ENCODE assay signal across 23 cellular contexts in the genomic region with DNA sequence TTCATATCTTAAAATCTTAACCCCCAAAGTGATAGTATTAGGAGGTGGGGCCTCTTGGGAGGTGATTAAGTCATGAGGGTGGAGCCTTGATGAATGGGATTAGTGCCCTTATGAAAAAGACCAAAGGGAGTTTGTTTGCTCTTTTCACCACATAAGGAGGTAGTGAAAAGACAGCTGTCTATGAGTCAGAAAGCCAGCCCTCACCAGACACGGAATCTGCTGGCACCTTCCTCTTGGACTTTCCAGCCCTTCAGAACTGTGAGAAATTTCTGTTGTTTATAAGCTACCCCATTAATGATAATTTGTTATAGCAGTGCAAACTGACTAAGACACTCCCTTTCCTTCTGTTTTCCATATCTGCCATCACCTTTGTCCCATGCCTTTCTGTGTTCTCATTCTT. TPM values are rescaled to one million over a fixed set of nuclear protein-coding genes. Genes with fewer than 3 reads are reported as not detected.
DNase-seq lines count a peak whose midpoint lies in the region; ATAC-seq, FAIRE-seq and TF ChIP-seq lines count a peak whose summit lies in the region.
"Had no signal": no experiment of that assay in that cellular context is flagged by ENCODE, and none has a peak within 500 bp of the region (broad histone marks: within the 10 kb centered on the region; RNA-seq: fewer than 3 reads in every experiment).

No MANE protein-coding gene starts in this region.

- no peak for ATAC-seq in HG03457 (IDR thresholded peaks at IDR 0.05; ENCODE audit: unreplicated experiment)
- no peak for ATAC-seq in stimulated activated memory B cell treated with anti-CD40 and anti-IgM and Interleukin-4, amounts not matched to agents 10 μg/mL and 1 μg/mL and 100 μg/mL, for 72 hours
- ATAC-seq: K562; stimulated activated naive CD8-positive, alpha-beta T cell treated with anti-CD3 and anti-CD28 coated beads, Interleukin-15, amount 100 ng/mL, for 72 hours had no signal

- intact Hi-C loops in spleen (cut with DNase I; ENCODE audit: low total_unique reads): no loop called here

- H3K4me1 Mint-ChIP-seq in stimulated activated memory B cell treated with anti-CD40 and anti-IgM and Interleukin-4, amounts not matched to agents 10 μg/mL and 1 μg/mL and 100 μg/mL, for 72 hours: no peaks in the 10 kb centered on the region

- H3K27ac ChIP-seq in spleen: no peak overlapping the region
- H3K27ac ChIP-seq: neutrophil had no signal

- H3K9me3 ChIP-seq in spleen: no peaks in the 10 kb centered on the region
- H3K9me3 ChIP-seq: BE2C, neutrophil had no signal

- peaks cover 3% of the 10 kb centered on the region for H3K9me3 Mint-ChIP-seq in stimulated activated memory B cell treated with anti-CD40 and anti-IgM and Interleukin-4, amounts not matched to agents 10 μg/mL and 1 μg/mL and 100 μg/mL, for 72 hours
- H3K9me3 Mint-ChIP-seq: activated naive CD4-positive, alpha-beta T cell treated with anti-CD3 and anti-CD28 coated beads for 36 hours; T-helper 1 cell treated with Interleukin-12 subunit alpha and Interleukin-12 subunit beta and Interleukin-4 antibody, amounts not matched to agents 30 μg/mL and 1 μg/mL, for 36 hours had no signal

- H3K4me3 Mint-ChIP-seq in stimulated activated memory B cell treated with anti-CD40 and anti-IgM and Interleukin-4, amounts not matched to agents 10 μg/mL and 1 μg/mL and 100 μg/mL, for 72 hours: no peak overlapping the region
- H3K4me3 Mint-ChIP-seq: activated naive CD4-positive, alpha-beta T cell treated with anti-CD3 and anti-CD28 coated beads for 36 hours; stimulated activated naive CD8-positive, alpha-beta T cell treated with anti-CD3 and anti-CD28 coated beads, Interleukin-15, amount 100 ng/mL, for 72 hours; T-helper 1 cell treated with Interleukin-12 subunit alpha and Interleukin-12 subunit beta and Interleukin-4 antibody, amounts not matched to agents 30 μg/mL and 1 μg/mL, for 36 hours had no signal

- no peaks in the 10 kb centered on the region for H3K36me3 Mint-ChIP-seq in stimulated activated memory B cell treated with anti-CD40 and anti-IgM and Interleukin-4, amounts not matched to agents 10 μg/mL and 1 μg/mL and 100 μg/mL, for 72 hours

- no peaks in the 10 kb centered on the region for H3K36me3 ChIP-seq in spleen
- H3K36me3 ChIP-seq: BE2C, neutrophil had no signal

- no peak for TF ChIP-seq CTCF in spleen (IDR thresholded peaks at IDR 0.05 in 8 of 11, conservative IDR thresholded peaks at IDR 0.05 in 3 of 11)

- H3K27me3 Mint-ChIP-seq in stimulated activated memory B cell treated with anti-CD40 and anti-IgM and Interleukin-4, amounts not matched to agents 10 μg/mL and 1 μg/mL and 100 μg/mL, for 72 hours: no peaks in the 10 kb centered on the region
- H3K27me3 Mint-ChIP-seq: stimulated activated naive CD8-positive, alpha-beta T cell treated with anti-CD3 and anti-CD28 coated beads, Interleukin-15, amount 100 ng/mL, for 72 hours had no signal

- peaks cover 0 to 6% (median 2%) of the 10 kb centered on the region in 6 donors for H3K4me1 ChIP-seq in spleen
- H3K4me1 ChIP-seq: BE2C had no signal

- FAIRE-seq in HTR-8/SVneo (lab: Jason Lieb, UNC): no peak
- FAIRE-seq: K562, kidney had no signal

- H3K4me3 ChIP-seq in spleen: no peak overlapping the region
- H3K4me3 ChIP-seq: K562 had no signal

- H3K27me3 ChIP-seq in spleen (replicated peaks in 1 of 7): no peaks in the 10 kb centered on the region
- H3K27me3 ChIP-seq: BE2C, neutrophil had no signal

- DNase-seq in EH (ENCODE audit: low read depth) (peak; percentile 45), M059J (ENCODE audit: low read depth) (peak; percentile 56), amniotic epithelial cell (ENCODE audit: low read depth) (peak; percentile 48), foreskin melanocyte (peak; percentile 24), HTR-8/SVneo (ENCODE audit: insufficient read length, low spot score) (no peak), spleen (no peak)
- DNase-seq: activated CD4-positive, CD25-positive, alpha-beta regulatory T cell treated with anti-CD3 and anti-CD28 coated beads, Interleukin-2, amount 50 U/mL, for 72 hours; activated CD8-positive, alpha-beta memory T cell treated with anti-CD3 and anti-CD28 coated beads, Interleukin-2, amount 50 U/mL, for 48 hours; activated naive CD4-positive, alpha-beta T cell treated with anti-CD3 and anti-CD28 coated beads for 36 hours; BE2C; caudate nucleus; DMS79 treated with DMSO at 0.1 percent for 48 hours; effector memory CD4-positive, alpha-beta T cell; glutamatergic neuron; GOT3; kidney; NCI-H187 treated with DMSO at 0.1 percent for 48 hours; stimulated activated naive CD8-positive, alpha-beta T cell treated with anti-CD3 and anti-CD28 coated beads, Interleukin-15, amount 100 ng/mL, for 72 hours had no signal

- no peak overlapping the region for H3K27ac Mint-ChIP-seq in stimulated activated memory B cell treated with anti-CD40 and anti-IgM and Interleukin-4, amounts not matched to agents 10 μg/mL and 1 μg/mL and 100 μg/mL, for 72 hours
- H3K27ac Mint-ChIP-seq: activated naive CD4-positive, alpha-beta T cell treated with anti-CD3 and anti-CD28 coated beads for 36 hours; stimulated activated naive CD8-positive, alpha-beta T cell treated with anti-CD3 and anti-CD28 coated beads, Interleukin-15, amount 100 ng/mL, for 72 hours; T-helper 1 cell treated with Interleukin-12 subunit alpha and Interleukin-12 subunit beta and Interleukin-4 antibody, amounts not matched to agents 30 μg/mL and 1 μg/mL, for 36 hours had no signal

- no peak for TF ChIP-seq POLR2A in spleen (IDR thresholded peaks at IDR 0.05)

- WGBS in spleen, 5 donors: 73 to 100% (median 91%) methylated on average over 1 of the region's 1 CpG

RNA-seq across cellular contexts. Expression of a gene that starts 20.8 kb away (rescaled TPM):
- total RNA-seq in M059J (2014; rRNA removed; shearing (Covaris generic)): 0.52 TPM in 1 of 2 replicates, not detected in the other
- total RNA-seq in spleen: not detected
- not detected for polyA plus RNA-seq in spleen
- total RNA-seq: K562, kidney had no signal
- polyA plus RNA-seq: K562 had no signal

RNA-seq across cellular contexts. Expression of a gene that starts 25.5 kb away (rescaled TPM):
- total RNA-seq in M059J (2014; rRNA removed; shearing (Covaris generic)): 4.1 TPM in 2 replicates
- total RNA-seq in spleen: 10 to 100 TPM in 2 of 7 donors, 1 to 10 TPM in 5; 5.9 to 18.0 (median 7.9) TPM
- 1 to 10 TPM; 1.6 to 3.0 (median 2.4) TPM for polyA plus RNA-seq in spleen
- polyA plus RNA-seq: K562 had no signal

Comparison
In these comparisons a context has a peak if more than half of its experiments do, and no peak if none do; other contexts are left out.
1. DNase-seq: peak in EH (single experiment), M059J (single experiment), amniotic epithelial cell (single experiment) and foreskin melanocyte (single experiment); none in HTR-8/SVneo (single experiment) and spleen (single experiment).